8 cellular contexts compared by ENCODE assay signal in the genomic region with DNA sequence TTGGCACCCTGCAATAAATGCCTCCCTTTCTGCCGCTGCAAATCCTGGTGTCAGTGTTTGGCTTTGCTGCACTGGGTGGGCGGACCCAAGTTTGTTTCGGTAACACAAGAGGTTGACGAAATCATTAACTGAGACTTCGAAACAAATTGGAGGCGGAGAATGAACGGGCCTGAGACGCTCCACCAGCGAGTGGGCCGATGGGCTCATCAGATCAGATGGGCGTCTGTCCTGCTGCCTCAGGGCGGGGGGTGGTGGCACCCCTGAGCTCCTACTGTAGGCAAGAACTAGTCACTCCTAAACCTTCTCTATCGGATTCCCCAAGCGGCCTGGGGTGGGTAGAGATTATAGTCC. TPM values are rescaled to one million over a fixed set of nuclear protein-coding genes. Genes with fewer than 3 reads are reported as not detected.
DNase-seq lines count a peak whose midpoint lies in the region; TF ChIP-seq lines count a peak whose summit lies in the region.

No MANE protein-coding gene starts in this region.

- no peaks in the 10 kb centered on the region for H3K9me3 ChIP-seq in ES-I3 (ENCODE audit: control insufficient read depth, insufficient read depth, low read length)
- no peaks in the 10 kb centered on the region for H3K9me3 ChIP-seq in liver (ENCODE audit: control insufficient read depth in 4 of 4, low read length in 3 of 4)

- 7% methylated on average over 14 of the region's 14 CpGs for WGBS in liver

- peak overlapping the region; percentile 78 for H3K9ac ChIP-seq in ES-I3 (ENCODE audit: low read depth, low read length)
- peak overlapping the region; percentile 65 to 88 for H3K9ac ChIP-seq in liver (ENCODE audit: low read depth in 1 of 2, low read length in 2 of 2)

- TF ChIP-seq RAD21 in liver (IDR thresholded peaks at IDR 0.05), result peak; percentile 15 to 24

- H3K27me3 ChIP-seq in liver (ENCODE audit: control insufficient read depth in 4 of 4, insufficient read depth in 4 of 4, low read length in 3 of 4), result no peaks in the 10 kb centered on the region

- H3K4me3 ChIP-seq in choroid plexus epithelial cell (ENCODE audit: low read depth, low read length), result peak overlapping the region; percentile 72
- peak overlapping the region in 2 of 3 donors; percentile 59 to 64 for H3K4me3 ChIP-seq in liver (ENCODE audit: low read depth in 1 of 3, low read length in 3 of 3)

- peak overlapping the region; percentile 94 for H3K27ac ChIP-seq in liver (ENCODE audit: low read depth in 1 of 2, low read length in 2 of 2)
- H3K27ac ChIP-seq in temporal lobe (ENCODE audit: low read depth, low read length), result peak overlapping the region; percentile 68

- H3K4me1 ChIP-seq in ES-I3 (ENCODE audit: insufficient read depth, low read length) (0 out of 2 replicates have a peak, but pooled peaks cover 6% of the 10 kb centered on the region), liver (ENCODE audit: control insufficient read depth in 4 of 4, insufficient read depth in 4 of 4, low read length in 3 of 4) (peaks cover 11 to 68% (median 52%) of the 10 kb centered on the region in 4 donors)

- no peak for TF ChIP-seq CTCF in choroid plexus epithelial cell (conservative IDR thresholded peaks at IDR 0.05; ENCODE audit: low read depth, low read length)
- peak; percentile 3 for TF ChIP-seq CTCF in liver (IDR thresholded peaks at IDR 0.05; ENCODE audit: low read depth, low read length, missing input control)

- H3K36me3 ChIP-seq in ES-I3 (ENCODE audit: insufficient read depth, low read length) (no peaks in the 10 kb centered on the region), liver (ENCODE audit: control insufficient read depth in 4 of 4, insufficient read depth in 3 of 4, low read depth in 1 of 4, low read length in 3 of 4) (no peaks in the 10 kb centered on the region)

- DNase-seq in LHCN-M2 (ENCODE audit: low read depth) (peak; percentile 43), choroid plexus epithelial cell (ENCODE audit: low read depth) (peak; percentile 70), UCSD-AML1 (lab: John Stamatoyannopoulos, UW; ENCODE audit: unreplicated experiment) (no peak), AML-193 (lab: John Stamatoyannopoulos, UW) (no peak), NCI-H2081 (lab: John Stamatoyannopoulos, UW) (no peak)

TF ChIP-seq in liver, 16 proteins besides CTCF, POLR2A, EP300 and RAD21:
- TF ChIP-seq, protein P1, sequence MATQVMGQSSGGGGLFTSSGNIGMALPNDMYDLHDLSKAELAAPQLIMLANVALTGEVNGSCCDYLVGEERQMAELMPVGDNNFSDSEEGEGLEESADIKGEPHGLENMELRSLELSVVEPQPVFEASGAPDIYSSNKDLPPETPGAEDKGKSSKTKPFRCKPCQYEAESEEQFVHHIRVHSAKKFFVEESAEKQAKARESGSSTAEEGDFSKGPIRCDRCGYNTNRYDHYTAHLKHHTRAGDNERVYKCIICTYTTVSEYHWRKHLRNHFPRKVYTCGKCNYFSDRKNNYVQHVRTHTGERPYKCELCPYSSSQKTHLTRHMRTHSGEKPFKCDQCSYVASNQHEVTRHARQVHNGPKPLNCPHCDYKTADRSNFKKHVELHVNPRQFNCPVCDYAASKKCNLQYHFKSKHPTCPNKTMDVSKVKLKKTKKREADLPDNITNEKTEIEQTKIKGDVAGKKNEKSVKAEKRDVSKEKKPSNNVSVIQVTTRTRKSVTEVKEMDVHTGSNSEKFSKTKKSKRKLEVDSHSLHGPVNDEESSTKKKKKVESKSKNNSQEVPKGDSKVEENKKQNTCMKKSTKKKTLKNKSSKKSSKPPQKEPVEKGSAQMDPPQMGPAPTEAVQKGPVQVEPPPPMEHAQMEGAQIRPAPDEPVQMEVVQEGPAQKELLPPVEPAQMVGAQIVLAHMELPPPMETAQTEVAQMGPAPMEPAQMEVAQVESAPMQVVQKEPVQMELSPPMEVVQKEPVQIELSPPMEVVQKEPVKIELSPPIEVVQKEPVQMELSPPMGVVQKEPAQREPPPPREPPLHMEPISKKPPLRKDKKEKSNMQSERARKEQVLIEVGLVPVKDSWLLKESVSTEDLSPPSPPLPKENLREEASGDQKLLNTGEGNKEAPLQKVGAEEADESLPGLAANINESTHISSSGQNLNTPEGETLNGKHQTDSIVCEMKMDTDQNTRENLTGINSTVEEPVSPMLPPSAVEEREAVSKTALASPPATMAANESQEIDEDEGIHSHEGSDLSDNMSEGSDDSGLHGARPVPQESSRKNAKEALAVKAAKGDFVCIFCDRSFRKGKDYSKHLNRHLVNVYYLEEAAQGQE (IDR thresholded peaks at IDR 0.05), result peak; percentile 82
- TF ChIP-seq EGR1 (IDR thresholded peaks at IDR 0.05; ENCODE audit: low read depth in 2 of 2) (peak in 1 of 2 donors; percentile 36), RXRA (IDR thresholded peaks at IDR 0.05) (peak; percentile 51 to 63), SP1 (IDR thresholded peaks at IDR 0.05) (peak; percentile 64), JUND (IDR thresholded peaks at IDR 0.05) (peak in 1 of 2 donors; percentile 37), YY1 (IDR thresholded peaks at IDR 0.05) (peak; percentile 84), FOXA2 (IDR thresholded peaks at IDR 0.05) (no peak), HNF4A (conservative IDR thresholded peaks at IDR 0.05) (peak; percentile 55 to 68), TAF1 (conservative IDR thresholded peaks at IDR 0.05) (peak; percentile 72)
- TF ChIP-seq, protein P2, sequence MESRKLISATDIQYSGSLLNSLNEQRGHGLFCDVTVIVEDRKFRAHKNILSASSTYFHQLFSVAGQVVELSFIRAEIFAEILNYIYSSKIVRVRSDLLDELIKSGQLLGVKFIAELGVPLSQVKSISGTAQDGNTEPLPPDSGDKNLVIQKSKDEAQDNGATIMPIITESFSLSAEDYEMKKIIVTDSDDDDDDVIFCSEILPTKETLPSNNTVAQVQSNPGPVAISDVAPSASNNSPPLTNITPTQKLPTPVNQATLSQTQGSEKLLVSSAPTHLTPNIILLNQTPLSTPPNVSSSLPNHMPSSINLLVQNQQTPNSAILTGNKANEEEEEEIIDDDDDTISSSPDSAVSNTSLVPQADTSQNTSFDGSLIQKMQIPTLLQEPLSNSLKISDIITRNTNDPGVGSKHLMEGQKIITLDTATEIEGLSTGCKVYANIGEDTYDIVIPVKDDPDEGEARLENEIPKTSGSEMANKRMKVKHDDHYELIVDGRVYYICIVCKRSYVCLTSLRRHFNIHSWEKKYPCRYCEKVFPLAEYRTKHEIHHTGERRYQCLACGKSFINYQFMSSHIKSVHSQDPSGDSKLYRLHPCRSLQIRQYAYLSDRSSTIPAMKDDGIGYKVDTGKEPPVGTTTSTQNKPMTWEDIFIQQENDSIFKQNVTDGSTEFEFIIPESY (IDR thresholded peaks at IDR 0.05), result no peak
- TF ChIP-seq, protein P3, sequence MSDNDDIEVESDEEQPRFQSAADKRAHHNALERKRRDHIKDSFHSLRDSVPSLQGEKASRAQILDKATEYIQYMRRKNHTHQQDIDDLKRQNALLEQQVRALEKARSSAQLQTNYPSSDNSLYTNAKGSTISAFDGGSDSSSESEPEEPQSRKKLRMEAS (IDR thresholded peaks at IDR 0.05), result no peak

RNA-seq across cellular contexts. Expression of a gene that starts 0.9 kb away (rescaled TPM):
- total RNA-seq in LHCN-M2 (2014; rRNA removed), result 36.7 and 42.5 TPM in 2 replicates
- polyA plus RNA-seq in LHCN-M2 (2012), result 25.9 TPM
- 10 to 100 TPM in 1 of 2 donors, 1 to 10 TPM in 1; 6.5 to 25.8 TPM for total RNA-seq in liver
- 10 to 100 TPM; 18.1 to 18.3 TPM for polyA plus RNA-seq in liver
- total RNA-seq in temporal lobe, result 12.3 TPM

RNA-seq across cellular contexts. Expression of a gene that starts 31.7 kb away (rescaled TPM):
- total RNA-seq in LHCN-M2 (2014; rRNA removed) (not detected in 2 replicates), liver (not detected), temporal lobe (under 0.01 TPM)
- polyA plus RNA-seq in LHCN-M2 (2012), result not detected
- not detected for polyA plus RNA-seq in liver

RNA-seq across cellular contexts. Expression of a gene that starts 36.8 kb away (rescaled TPM):
- 0.57 TPM in 1 of 2 replicates, not detected in the other for total RNA-seq in LHCN-M2 (2014; rRNA removed)
- polyA plus RNA-seq in LHCN-M2 (2012), result not detected
- total RNA-seq in liver, result under 1 TPM; 0.65 to 0.75 TPM
- under 1 TPM in 1 of 2 donors, not detected in 1; 0.24 TPM for polyA plus RNA-seq in liver
- total RNA-seq in temporal lobe, result not detected

Comparison
In these comparisons a context has a peak if more than half of its experiments do, and no peak if none do; other contexts are left out.
1. DNase-seq: peak in LHCN-M2 (single experiment) and choroid plexus epithelial cell (single experiment); none in UCSD-AML1 (single experiment), AML-193 (0 of 2) and NCI-H2081 (0 of 2).